ENCODE assay signal across 10 cellular contexts in genomic region chr11:71286701-71287643, GRCh38. TPM values are rescaled to one million over a fixed set of nuclear protein-coding genes. Genes with fewer than 3 reads are reported as not detected.
DNase-seq lines count a peak whose midpoint lies in the region; ATAC-seq and TF ChIP-seq lines count a peak whose summit lies in the region.
"Had no signal": no experiment of that assay in that cellular context is flagged by ENCODE, and none has a peak within 500 bp of the region (broad histone marks: within the 10 kb centered on the region; RNA-seq: fewer than 3 reads in every experiment).

No MANE protein-coding gene starts in this region.

- peaks cover 3% of the 10 kb centered on the region for H3K4me1 ChIP-seq in fibroblast of lung (ENCODE audit: control insufficient read depth, extremely low read depth, insufficient read depth, low read length)
- H3K4me1 ChIP-seq: left ventricle myocardium inferior had no signal

- H2AFZ ChIP-seq in fibroblast of lung (ENCODE audit: low read length) = no peak overlapping the region

- in situ Hi-C loops in GM13976 (cut with MboI; ENCODE audit: low sequenced_read_pairs, unreplicated experiment) = no loop called here

- peaks cover 2% of the 10 kb centered on the region for H4K20me1 ChIP-seq in fibroblast of lung (ENCODE audit: control insufficient read depth, extremely low read depth, insufficient read depth, low read length)

- no peak for ATAC-seq in GM18520 (IDR thresholded peaks at IDR 0.05; ENCODE audit: unreplicated experiment)

- TF ChIP-seq CTCF in fibroblast of lung (conservative IDR thresholded peaks at IDR 0.05 in 1 of 2, IDR thresholded peaks at IDR 0.05 in 1 of 2; ENCODE audit: low read depth in 1 of 2, low read length in 2 of 2) (no peak), GM13976 (IDR thresholded peaks at IDR 0.05; ENCODE audit: borderline replicate concordance, control extremely low read depth, extremely low read depth, insufficient read depth, missing control alignments) (no peak)

- no peak overlapping the region for H3K4me3 ChIP-seq in fibroblast of lung (replicated peaks in 1 of 4; ENCODE audit: control extremely low read depth in 1 of 4, insufficient read depth in 1 of 4, low read depth in 3 of 4, low read length in 4 of 4)
- H3K4me3 ChIP-seq: left ventricle myocardium inferior had no signal

- H3K27ac ChIP-seq in fibroblast of lung (ENCODE audit: insufficient read depth, low read length) = peak overlapping the region; percentile 82
- H3K27ac ChIP-seq: left ventricle myocardium inferior had no signal

- peak overlapping the region; percentile 76 for H3K4me2 ChIP-seq in fibroblast of lung (ENCODE audit: extremely low read depth, insufficient read depth, low read length)

- no peaks in the 10 kb centered on the region for H3K36me3 ChIP-seq in fibroblast of lung (ENCODE audit: control insufficient read depth, insufficient read depth, low read length)
- H3K36me3 ChIP-seq: left ventricle myocardium inferior had no signal

- H3K27me3 ChIP-seq in fibroblast of lung (ENCODE audit: control insufficient read depth, insufficient read depth, low read length) = no peaks in the 10 kb centered on the region

- H3K9me3 ChIP-seq in fibroblast of lung (ENCODE audit: control insufficient read depth, insufficient read depth, low read depth, low read length) = no peaks in the 10 kb centered on the region

- no peaks in the 10 kb centered on the region for H3K79me2 ChIP-seq in fibroblast of lung (ENCODE audit: control insufficient read depth, insufficient read depth, low read length)

- no peak overlapping the region for H3K9ac ChIP-seq in fibroblast of lung (ENCODE audit: insufficient read depth, low read length)

- DNase-seq in COR-L47 (lab: John Stamatoyannopoulos, UW) (peak; percentile 18), NCI-H2171 (lab: John Stamatoyannopoulos, UW) (peak; percentile 35), fibroblast of lung (ENCODE audit: low read depth in 2 of 2) (peak; percentile 79 to 98), posterior vena cava (ENCODE audit: low spot score) (peak; percentile 62), NCI-H1930 (lab: John Stamatoyannopoulos, UW) (no peak), NCI-H526 treated with DMSO at 0.1 percent for 48 hours (lab: John Stamatoyannopoulos, UW) (no peak), GM13976 (ENCODE audit: low spot score) (no peak)
- DNase-seq: activated gamma-delta T cell treated with Interleukin-2 at 50 U/mL for 16 hours, left ventricle myocardium inferior had no signal

- intact Hi-C loops in posterior vena cava (cut with DNase I) = no loop called here

RNA-seq across cellular contexts. Expression of gene SHANK2, which starts 34.6 kb away (rescaled TPM):
- total RNA-seq in fibroblast of lung (1.3 and 11.6 TPM in 2 replicates), posterior vena cava (under 1 TPM; 0.51 to 0.67 TPM)
- polyA plus RNA-seq in fibroblast of lung = 3.2 and 4.6 TPM in 2 replicates
- polyA plus RNA-seq in fibroblast of lung (2012) = 3.8 and 4.9 TPM in 2 replicates
- polyA minus RNA-seq in fibroblast of lung (ENCODE audit: low replicate concordance) = 17.9 and 41.5 TPM in 2 replicates

Comparison
In these comparisons a context has a peak if more than half of its experiments do, and no peak if none do; other contexts are left out.
1. DNase-seq: peak in COR-L47 (single experiment), NCI-H2171 (single experiment), fibroblast of lung (2 of 2) and posterior vena cava (single experiment); none in NCI-H1930 (0 of 2), NCI-H526 treated with DMSO at 0.1 percent for 48 hours (single experiment) and GM13976 (single experiment).